ENCODE assay signal across 27 cellular contexts in the genomic region with DNA sequence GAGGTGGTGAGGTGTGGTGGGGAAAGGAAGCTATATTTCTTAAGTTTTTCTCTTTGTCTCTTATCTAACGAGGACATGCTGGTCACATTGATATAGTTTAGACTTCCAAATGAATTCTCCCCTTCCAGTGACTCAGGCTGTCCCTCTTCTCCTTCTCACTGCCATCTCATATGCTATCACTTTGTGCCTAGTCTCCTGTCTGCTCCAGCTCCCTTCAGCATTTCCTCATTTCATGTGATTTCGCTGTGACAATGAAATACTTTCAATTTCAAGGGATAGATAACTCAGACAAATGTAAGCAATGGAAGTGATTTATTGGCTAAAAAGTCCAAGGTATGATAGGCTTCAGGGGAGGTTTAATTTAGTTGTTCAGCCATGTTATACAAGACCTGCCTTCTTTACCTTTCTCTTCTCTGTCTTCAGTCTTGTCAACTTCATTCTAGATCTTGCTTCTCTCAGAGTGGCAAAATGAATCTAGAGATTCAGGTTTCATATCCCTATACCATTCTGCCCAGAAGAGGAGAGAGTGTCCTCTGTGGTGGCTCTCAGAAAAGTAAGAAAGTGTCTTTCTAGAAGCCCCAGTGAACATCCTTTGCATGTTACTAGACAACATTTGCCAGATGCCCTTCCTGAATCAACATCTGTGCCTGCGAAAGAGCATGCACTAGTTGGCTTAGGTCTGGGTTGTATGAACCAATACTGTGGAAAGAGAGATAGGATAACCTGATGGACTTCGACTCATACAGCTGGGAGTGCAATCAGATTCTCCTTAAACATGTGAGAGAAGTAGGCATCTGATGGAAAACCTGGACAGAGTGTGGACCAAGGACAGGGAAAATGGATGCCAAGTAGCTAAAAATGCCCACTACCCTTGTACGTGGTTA. TPM values are rescaled to one million over a fixed set of nuclear protein-coding genes. Genes with fewer than 3 reads are reported as not detected.
DNase-seq lines count a peak whose midpoint lies in the region; ATAC-seq and TF ChIP-seq lines count a peak whose summit lies in the region.
"Had no signal": no experiment of that assay in that cellular context is flagged by ENCODE, and none has a peak within 500 bp of the region (broad histone marks: within the 10 kb centered on the region; RNA-seq: fewer than 3 reads in every experiment).

No MANE protein-coding gene starts in this region.

- POLR2A ChIA-PET in activated B cell treated with CpG ODN at 0.5 μM for 24 hours (lab: Charles Lee) = interaction anchor here (1.2 kb wide), 1 partner anchor 23 kb away, joined by 6 read pairs; no protein-coding TSS in a partner anchor

- peak overlapping the region; percentile 3 for H3K4me3 Mint-ChIP-seq in activated B cell treated with CpG ODN at 0.5 μM for 24 hours
- H3K4me3 Mint-ChIP-seq in stimulated activated memory B cell treated with anti-CD40 and anti-IgM and Interleukin-4, amounts not matched to agents 10 μg/mL and 1 μg/mL and 100 μg/mL, for 72 hours = peak overlapping the region; percentile 30
- H3K4me3 Mint-ChIP-seq: activated T-cell treated with anti-CD3 and anti-CD28 coated beads, Interleukin-2, amount 50 U/mL, for 4 hours; stimulated activated naive CD8-positive, alpha-beta T cell treated with anti-CD3 and anti-CD28 coated beads, Interleukin-15, amount 100 ng/mL, for 72 hours had no signal

- no peak for TF ChIP-seq CTCF in activated B cell treated with CpG ODN at 0.5 μM for 24 hours (IDR thresholded peaks at IDR 0.05)

- DNase-seq in NOMO-1 treated with DMSO at 0.1 percent for 48 hours (lab: John Stamatoyannopoulos, UW; ENCODE audit: unreplicated experiment) (peak; percentile 47), NOMO-1 treated with dmso at 0.1 percent for 144 hours (lab: John Stamatoyannopoulos, UW; ENCODE audit: unreplicated experiment) (no peak), activated B cell treated with CpG ODN at 0.5 μM for 24 hours (no peak), SW 1271 (lab: John Stamatoyannopoulos, UW) (no peak), NCI-H2227 treated with DMSO at 0.1 percent for 48 hours (lab: John Stamatoyannopoulos, UW) (no peak)
- no peak for DNase-seq in activated CD4-positive, CD25-positive, alpha-beta regulatory T cell (lab: John Stamatoyannopoulos, UW)
- DNase-seq: activated CD4-positive, alpha-beta T cell treated with anti-CD3 and anti-CD28 coated beads for 4 hours; activated naive CD4-positive, alpha-beta T cell treated with Interleukin-2 at 50 U/mL for 16 hours; activated T-cell treated with anti-CD3 and anti-CD28 coated beads, Interleukin-2, amount 50 U/mL, for 4 hours; AML-193; COR-L47; cortex of kidney; DMS79; Karpas-422; kidney glomerular epithelial cell; mesenchymal stem cell; naive thymus-derived CD4-positive, alpha-beta T cell; NCI-H1417; NCI-H524; occipital lobe; retina; spleen; stimulated activated CD4-positive, alpha-beta T cell treated with anti-CD3 and anti-CD28 coated beads, Interleukin-4, amount 100 ng/mL, for 24 hours; stimulated activated naive CD8-positive, alpha-beta T cell treated with anti-CD3 and anti-CD28 coated beads, Interleukin-15, amount 100 ng/mL, for 72 hours; tibial artery had no signal

- intact Hi-C loops in activated B cell treated with CpG ODN at 0.5 μM for 24 hours (cut with micrococcal nuclease) = loop anchor here (2.0 kb wide), 1 partner anchor 24 kb away; no protein-coding TSS in a partner anchor

- peaks cover 3% of the 10 kb centered on the region for H3K9me3 Mint-ChIP-seq in activated B cell treated with CpG ODN at 0.5 μM for 24 hours
- H3K9me3 Mint-ChIP-seq in stimulated activated memory B cell treated with anti-CD40 and anti-IgM and Interleukin-4, amounts not matched to agents 10 μg/mL and 1 μg/mL and 100 μg/mL, for 72 hours = peaks cover 2% of the 10 kb centered on the region
- H3K9me3 Mint-ChIP-seq: activated T-cell treated with anti-CD3 and anti-CD28 coated beads, Interleukin-2, amount 50 U/mL, for 4 hours had no signal

- peaks cover 6% of the 10 kb centered on the region for H3K27me3 Mint-ChIP-seq in activated B cell treated with CpG ODN at 0.5 μM for 24 hours
- H3K27me3 Mint-ChIP-seq in stimulated activated memory B cell treated with anti-CD40 and anti-IgM and Interleukin-4, amounts not matched to agents 10 μg/mL and 1 μg/mL and 100 μg/mL, for 72 hours = no peaks in the 10 kb centered on the region
- H3K27me3 Mint-ChIP-seq: stimulated activated naive CD8-positive, alpha-beta T cell treated with anti-CD3 and anti-CD28 coated beads, Interleukin-15, amount 100 ng/mL, for 72 hours had no signal

- peak overlapping the region; percentile 10 for H3K27ac Mint-ChIP-seq in activated B cell treated with CpG ODN at 0.5 μM for 24 hours
- peak overlapping the region; percentile 48 for H3K27ac Mint-ChIP-seq in stimulated activated memory B cell treated with anti-CD40 and anti-IgM and Interleukin-4, amounts not matched to agents 10 μg/mL and 1 μg/mL and 100 μg/mL, for 72 hours

- peak; percentile 55 for ATAC-seq in HG03342 (IDR thresholded peaks at IDR 0.05; ENCODE audit: unreplicated experiment)
- ATAC-seq in activated B cell treated with CpG ODN at 0.5 μM for 24 hours (ENCODE audit: low read depth) = peak; percentile 57
- peak; percentile 75 for ATAC-seq in stimulated activated memory B cell treated with anti-CD40 and anti-IgM and Interleukin-4, amounts not matched to agents 10 μg/mL and 1 μg/mL and 100 μg/mL, for 72 hours
- ATAC-seq: activated T-cell treated with anti-CD3 and anti-CD28 coated beads, Interleukin-2, amount 50 U/mL, for 4 hours; naive thymus-derived CD4-positive, alpha-beta T cell; stimulated activated naive CD8-positive, alpha-beta T cell treated with anti-CD3 and anti-CD28 coated beads, Interleukin-15, amount 100 ng/mL, for 72 hours had no signal

- H3K36me3 Mint-ChIP-seq in activated B cell treated with CpG ODN at 0.5 μM for 24 hours (ENCODE audit: low read depth) = no peaks in the 10 kb centered on the region
- H3K36me3 Mint-ChIP-seq in stimulated activated memory B cell treated with anti-CD40 and anti-IgM and Interleukin-4, amounts not matched to agents 10 μg/mL and 1 μg/mL and 100 μg/mL, for 72 hours = no peaks in the 10 kb centered on the region

- CTCF ChIA-PET in activated B cell treated with CpG ODN at 0.5 μM for 24 hours (lab: Charles Lee) = interaction anchor here (2.4 kb wide), 1 partner anchor 53 kb away, joined by 8 read pairs; no protein-coding TSS in a partner anchor

- peaks cover 16% of the 10 kb centered on the region for H3K4me1 Mint-ChIP-seq in activated B cell treated with CpG ODN at 0.5 μM for 24 hours
- peaks cover 16% of the 10 kb centered on the region for H3K4me1 Mint-ChIP-seq in stimulated activated memory B cell treated with anti-CD40 and anti-IgM and Interleukin-4, amounts not matched to agents 10 μg/mL and 1 μg/mL and 100 μg/mL, for 72 hours

RNA-seq across cellular contexts. Expression of a gene that starts 29.9 kb away (rescaled TPM):
- total RNA-seq in activated B cell treated with CpG ODN at 0.5 μM for 24 hours = 2.8 TPM in 2 replicates
